10 cellular contexts compared by ENCODE assay signal in genomic region chr11:76885390-76886097, GRCh38. TPM values are rescaled to one million over a fixed set of nuclear protein-coding genes. Genes with fewer than 3 reads are reported as not detected.
DNase-seq lines count a peak whose midpoint lies in the region; ATAC-seq and TF ChIP-seq lines count a peak whose summit lies in the region.
"Had no signal": no experiment of that assay in that cellular context is flagged by ENCODE, and none has a peak within 500 bp of the region (broad histone marks: within the 10 kb centered on the region; RNA-seq: fewer than 3 reads in every experiment).

No MANE protein-coding gene starts in this region.

- no peaks in the 10 kb centered on the region for H3K27me3 ChIP-seq in left lung

- no peaks in the 10 kb centered on the region for H3K9me3 ChIP-seq in left lung
- H3K9me3 ChIP-seq in T-helper 17 cell (ENCODE audit: control insufficient read depth, low read length, poor library complexity, severe bottlenecking): no peaks in the 10 kb centered on the region

- no peaks in the 10 kb centered on the region for H3K36me3 ChIP-seq in left lung

- TF ChIP-seq CTCF in astrocyte of the spinal cord (IDR thresholded peaks at IDR 0.05; ENCODE audit: low read depth, low read length): no peak
- TF ChIP-seq CTCF in left lung (IDR thresholded peaks at IDR 0.05): no peak
- no peak for TF ChIP-seq CTCF in WTC11 (IDR thresholded peaks at IDR 0.05)

- no peak overlapping the region for H3K4me3 Mint-ChIP-seq in T-helper 17 cell
- H3K4me3 Mint-ChIP-seq in WTC11: no peak overlapping the region

- H3K4me1 ChIP-seq in left lung: peaks cover 0 to 37% of the 10 kb centered on the region in 2 donors

- POLR2A ChIA-PET in WTC11 (lab: Charles Lee): no interaction called here

- H3K27ac Mint-ChIP-seq in T-helper 17 cell: no peak overlapping the region
- no peak overlapping the region for H3K27ac Mint-ChIP-seq in WTC11

- H3K36me3 Mint-ChIP-seq in T-helper 17 cell (ENCODE audit: low read depth) (no peaks in the 10 kb centered on the region), WTC11 (no peaks in the 10 kb centered on the region)

- no peak overlapping the region for H3K4me3 ChIP-seq in astrocyte of the spinal cord (ENCODE audit: low read depth, low read length)
- H3K4me3 ChIP-seq in left lung: no peak overlapping the region
- H3K4me3 ChIP-seq: SK-N-MC had no signal

- CTCF ChIA-PET in WTC11 (lab: Charles Lee): no interaction called here

- H3K27me3 Mint-ChIP-seq in T-helper 17 cell (no peaks in the 10 kb centered on the region), WTC11 (ENCODE audit: low read depth) (no peaks in the 10 kb centered on the region)

- H3K4me1 Mint-ChIP-seq in T-helper 17 cell (peaks cover 17% of the 10 kb centered on the region), WTC11 (peaks cover 6% of the 10 kb centered on the region)

- H3K27ac ChIP-seq in left lung: no peak overlapping the region
- H3K27ac ChIP-seq: HL-60, SK-N-MC had no signal

- DNase-seq in COLO829 (ENCODE audit: low spot score) (peak; percentile 79), HCEC 1CT (peak; percentile 51), astrocyte of the spinal cord (ENCODE audit: low read depth, low spot score) (peak; percentile 67), left lung (peak in 1 of 2 donors; percentile 39), T-helper 17 cell (no peak), WTC11 (ENCODE audit: low spot score) (no peak), NOMO-1 treated with DMSO at 0.1 percent for 48 hours (lab: John Stamatoyannopoulos, UW; ENCODE audit: unreplicated experiment) (no peak)
- no peak for DNase-seq in effector CD4-positive, alpha-beta T cell

- intact Hi-C loops in left lung (cut with DNase I): no loop called here

- in situ Hi-C loops in astrocyte of the spinal cord (cut with HindIII; ENCODE audit: low sequenced_read_pairs): no loop called here

- ATAC-seq in left lung (peak; percentile 73), T-helper 17 cell (no peak), WTC11 (no peak)

- H3K9me3 Mint-ChIP-seq in WTC11: peaks cover 4% of the 10 kb centered on the region; the same call in 1 of the 2 replicates

TF ChIP-seq in WTC11, 78 proteins besides CTCF, POLR2A, EP300 and RAD21:
- no peak for TF ChIP-seq GTF2I (CRISPR knock-in tag; conservative IDR thresholded peaks at IDR 0.05)

RNA-seq across cellular contexts. Expression of gene ACER3, which starts 24.8 kb away (rescaled TPM):
- total RNA-seq in left lung (10 to 100 TPM; 27.5 to 46.5 TPM), T-helper 17 cell (10 to 100 TPM in 1 of 2 donors, 1 to 10 TPM in 1; 7.6 to 10.2 TPM), WTC11 (2021) (12.3 to 13.7 TPM (median 12.8 TPM) in 3 replicates)

Comparison
In these comparisons a context has a peak if more than half of its experiments do, and no peak if none do; other contexts are left out.
1. DNase-seq: peak in COLO829 (single experiment), HCEC 1CT (single experiment) and astrocyte of the spinal cord (single experiment); none in T-helper 17 cell (0 of 3), WTC11 (single experiment), effector CD4-positive, alpha-beta T cell (single experiment) and NOMO-1 treated with DMSO at 0.1 percent for 48 hours (single experiment).